Comparison of ENCODE assay signal across 8 cellular contexts in genomic region chr12:121227294-121227693, GRCh38. TPM values are rescaled to one million over a fixed set of nuclear protein-coding genes. Genes with fewer than 3 reads are reported as not detected.
DNase-seq lines count a peak whose midpoint lies in the region; ATAC-seq and TF ChIP-seq lines count a peak whose summit lies in the region.

No MANE protein-coding gene starts in this region.

- H3K4me1 Mint-ChIP-seq in progenitor cell of endocrine pancreas (ENCODE audit: low read depth), result peaks cover 14% of the 10 kb centered on the region
- H3K4me1 Mint-ChIP-seq in natural killer cell treated with Interleukin-12 subunit alpha and Interleukin-12 subunit beta and Interleukin-15 and Interleukin-18, amount 100 ng/mL, for 72 hours (ENCODE audit: low read depth in 2 of 2), result peaks cover 20 to 24% of the 10 kb centered on the region in 2 donors

- TF ChIP-seq POLR2A in GM19099 (IDR thresholded peaks at IDR 0.05; ENCODE audit: extremely low read depth, insufficient read length, low read depth), result peak; percentile 37
- no peak for TF ChIP-seq POLR2A in Peyer's patch (IDR thresholded peaks at IDR 0.05)
- TF ChIP-seq POLR2A in adrenal gland (IDR thresholded peaks at IDR 0.05), result no peak

- DNase-seq in Peyer's patch, result peak; percentile 36 to 84 (median 73)
- peak; percentile 53 for DNase-seq in progenitor cell of endocrine pancreas (ENCODE audit: low spot score, unreplicated experiment)
- DNase-seq in NCI-H345 (lab: John Stamatoyannopoulos, UW), result no peak
- no peak for DNase-seq in NCI-H82 treated with DMSO at 0.1 percent for 48 hours (lab: John Stamatoyannopoulos, UW; ENCODE audit: unreplicated experiment)
- no peak for DNase-seq in adrenal gland
- DNase-seq in natural killer cell treated with Interleukin-12 subunit alpha and Interleukin-12 subunit beta and Interleukin-15 and Interleukin-18, amount 100 ng/mL, for 72 hours (ENCODE audit: low spot score), result no peak

- no peaks in the 10 kb centered on the region for H3K27me3 Mint-ChIP-seq in progenitor cell of endocrine pancreas
- H3K27me3 Mint-ChIP-seq in natural killer cell treated with Interleukin-12 subunit alpha and Interleukin-12 subunit beta and Interleukin-15 and Interleukin-18, amount 100 ng/mL, for 72 hours, result no peaks in the 10 kb centered on the region

- TF ChIP-seq CTCF in Peyer's patch (IDR thresholded peaks at IDR 0.05), result peak in 2 of 6 experiments; percentile 26
- peak; percentile 12 for TF ChIP-seq CTCF in progenitor cell of endocrine pancreas (IDR thresholded peaks at IDR 0.05; ENCODE audit: unreplicated experiment)
- no peak for TF ChIP-seq CTCF in adrenal gland (IDR thresholded peaks at IDR 0.05)

- peaks cover 14% of the 10 kb centered on the region for H3K36me3 Mint-ChIP-seq in progenitor cell of endocrine pancreas (ENCODE audit: insufficient read depth)
- no peaks in the 10 kb centered on the region for H3K36me3 Mint-ChIP-seq in natural killer cell treated with Interleukin-12 subunit alpha and Interleukin-12 subunit beta and Interleukin-15 and Interleukin-18, amount 100 ng/mL, for 72 hours

- ATAC-seq in HG02973 (IDR thresholded peaks at IDR 0.05; ENCODE audit: unreplicated experiment), result peak; percentile 70
- no peak for ATAC-seq in natural killer cell treated with Interleukin-12 subunit alpha and Interleukin-12 subunit beta and Interleukin-15 and Interleukin-18, amount 100 ng/mL, for 72 hours

- 85 to 95% (median 90%) methylated on average over 7 to 9 of the region's 9 CpGs for WGBS in adrenal gland, 4 donors

- H3K27me3 ChIP-seq in Peyer's patch, result no peaks in the 10 kb centered on the region
- no peaks in the 10 kb centered on the region for H3K27me3 ChIP-seq in adrenal gland

- peak overlapping the region; percentile 38 for H3K4me3 Mint-ChIP-seq in progenitor cell of endocrine pancreas (ENCODE audit: low read depth)
- no peak overlapping the region for H3K4me3 Mint-ChIP-seq in natural killer cell treated with Interleukin-12 subunit alpha and Interleukin-12 subunit beta and Interleukin-15 and Interleukin-18, amount 100 ng/mL, for 72 hours

- intact Hi-C loops in adrenal gland (cut with DNase I), result no loop called here

- H3K4me3 ChIP-seq in Peyer's patch (no peak overlapping the region), adrenal gland (no peak overlapping the region)

- H3K36me3 ChIP-seq in Peyer's patch, result peaks cover 0 to 43% (median 0%) of the 10 kb centered on the region in 3 donors
- H3K36me3 ChIP-seq in adrenal gland (replicated peaks in 1 of 2), result peaks cover 0 to 16% of the 10 kb centered on the region in 2 donors

- H3K27ac ChIP-seq in Peyer's patch (peak overlapping the region in 3 of 4 donors; percentile 19 to 53 (median 52)), adrenal gland (no peak overlapping the region)

- H3K9me3 ChIP-seq in Peyer's patch (no peaks in the 10 kb centered on the region), adrenal gland (replicated peaks in 1 of 3) (no peaks in the 10 kb centered on the region)

- peaks cover 0 to 29% (median 8%) of the 10 kb centered on the region in 4 donors for H3K4me1 ChIP-seq in Peyer's patch
- H3K4me1 ChIP-seq in adrenal gland (replicated peaks in 1 of 2), result no peaks in the 10 kb centered on the region

- H3K27ac Mint-ChIP-seq in progenitor cell of endocrine pancreas, result peak overlapping the region; percentile 99
- no peak overlapping the region for H3K27ac Mint-ChIP-seq in natural killer cell treated with Interleukin-12 subunit alpha and Interleukin-12 subunit beta and Interleukin-15 and Interleukin-18, amount 100 ng/mL, for 72 hours

- no peaks in the 10 kb centered on the region for H3K9me3 Mint-ChIP-seq in progenitor cell of endocrine pancreas (ENCODE audit: low read depth)
- no peaks in the 10 kb centered on the region for H3K9me3 Mint-ChIP-seq in natural killer cell treated with Interleukin-12 subunit alpha and Interleukin-12 subunit beta and Interleukin-15 and Interleukin-18, amount 100 ng/mL, for 72 hours

RNA-seq across cellular contexts. Expression of gene P2RX4, which starts 17.4 kb away (rescaled TPM):
- total RNA-seq in Peyer's patch (100 to 1,000 TPM in 3 of 4 donors, 10 to 100 TPM in 1; 42.9 to 248 (median 154) TPM), progenitor cell of endocrine pancreas (23.9 and 28.3 TPM in 2 replicates), adrenal gland (100 to 1,000 TPM in 2 of 8 donors, 10 to 100 TPM in 6; 15.2 to 114 (median 53.7) TPM)
- polyA plus RNA-seq in adrenal gland, result 10 to 100 TPM; 13.3 to 50.0 (median 29.2) TPM
- total RNA-seq in natural killer cell treated with Interleukin-12 subunit alpha and Interleukin-12 subunit beta and Interleukin-15 and Interleukin-18, amount 100 ng/mL, for 72 hours, result 10 to 100 TPM; 39.8 to 46.6 TPM

Comparison
In these comparisons a context has a peak if more than half of its experiments do, and no peak if none do; other contexts are left out.
1. DNase-seq: peak in Peyer's patch (3 of 3) and progenitor cell of endocrine pancreas (single experiment); none in NCI-H345 (single experiment), NCI-H82 treated with DMSO at 0.1 percent for 48 hours (single experiment), adrenal gland (0 of 7) and natural killer cell treated with Interleukin-12 subunit alpha and Interleukin-12 subunit beta and Interleukin-15 and Interleukin-18, amount 100 ng/mL, for 72 hours (single experiment).
2. H3K27ac ChIP-seq: peak in Peyer's patch (3 of 4); none in adrenal gland (0 of 5).